Comparison of ENCODE assay signal across 9 cellular contexts in genomic region chr20:50172347-50173013, GRCh38. TPM values are rescaled to one million over a fixed set of nuclear protein-coding genes. Genes with fewer than 3 reads are reported as not detected.
DNase-seq lines count a peak whose midpoint lies in the region; ATAC-seq and TF ChIP-seq lines count a peak whose summit lies in the region.
"Had no signal": no experiment of that assay in that cellular context is flagged by ENCODE, and none has a peak within 500 bp of the region (broad histone marks: within the 10 kb centered on the region; RNA-seq: fewer than 3 reads in every experiment).

No MANE protein-coding gene starts in this region.

- H3K27ac ChIP-seq in foreskin keratinocyte, result peak overlapping the region; percentile 92
- H3K27ac ChIP-seq: SK-N-MC had no signal

- H3K27me3 Mint-ChIP-seq in neural crest cell (ENCODE audit: low read depth), result no peaks in the 10 kb centered on the region

- peaks cover 6% of the 10 kb centered on the region for H3K4me1 ChIP-seq in foreskin keratinocyte

- peak overlapping the region; percentile 25 for H3K27ac Mint-ChIP-seq in neural crest cell (ENCODE audit: unreplicated experiment)

- H3K4me1 Mint-ChIP-seq in neural crest cell, result peaks cover 26% of the 10 kb centered on the region

- H3K36me3 Mint-ChIP-seq in neural crest cell (ENCODE audit: low read depth), result peaks cover 3% of the 10 kb centered on the region

- H3K27me3 ChIP-seq in foreskin keratinocyte, result no peaks in the 10 kb centered on the region

- DNase-seq in GOT3 (lab: John Stamatoyannopoulos, UW) (peak; percentile 53), T1000 (lab: John Stamatoyannopoulos, UW) (peak; percentile 66), foreskin keratinocyte (no peak), neural crest cell (ENCODE audit: low read depth, low spot score) (peak; percentile 73), pons (ENCODE audit: low spot score) (no peak)

- TF ChIP-seq CTCF in foreskin keratinocyte (conservative IDR thresholded peaks at IDR 0.05) (no peak), neural crest cell (conservative IDR thresholded peaks at IDR 0.05) (no peak)

- peak; percentile 77 for ATAC-seq in foreskin keratinocyte
- no peak for ATAC-seq in HG03045 (IDR thresholded peaks at IDR 0.05; ENCODE audit: unreplicated experiment)
- ATAC-seq in GM18858 (IDR thresholded peaks at IDR 0.05; ENCODE audit: unreplicated experiment), result no peak
- no peak for ATAC-seq in HG03159 (IDR thresholded peaks at IDR 0.05; ENCODE audit: unreplicated experiment)

- H3K4me3 Mint-ChIP-seq in neural crest cell, result peak overlapping the region; percentile 87

- peaks cover 3% of the 10 kb centered on the region for H3K9me3 Mint-ChIP-seq in neural crest cell

RNA-seq across cellular contexts. Expression of gene CEBPB, which starts 18.1 kb away (rescaled TPM):
- 24.1 and 25.7 TPM in 2 replicates for total RNA-seq in foreskin keratinocyte
- 31.9 and 32.3 TPM in 2 replicates for polyA plus RNA-seq in foreskin keratinocyte
- total RNA-seq in neural crest cell, result 7.6 and 7.8 TPM in 2 replicates

RNA-seq across cellular contexts. Expression of gene PEDS1, which starts 19.0 kb away (rescaled TPM):
- total RNA-seq in foreskin keratinocyte (58.2 and 67.4 TPM in 2 replicates), neural crest cell (26.1 and 29.1 TPM in 2 replicates)
- polyA plus RNA-seq in foreskin keratinocyte, result 57.0 and 65.6 TPM in 2 replicates

RNA-seq across cellular contexts. Expression of gene UBE2V1, which starts 59.5 kb away (rescaled TPM):
- total RNA-seq in foreskin keratinocyte (79.8 and 81.9 TPM in 2 replicates), neural crest cell (147 and 177 TPM in 2 replicates)
- 82.0 and 85.8 TPM in 2 replicates for polyA plus RNA-seq in foreskin keratinocyte

Comparison
In these comparisons a context has a peak if more than half of its experiments do, and no peak if none do; other contexts are left out.
1. DNase-seq: peak in GOT3 (single experiment), T1000 (single experiment) and neural crest cell (single experiment); none in foreskin keratinocyte (0 of 2) and pons (single experiment).